In genomic region chr2:226777611-226778010, GRCh38 we compare ENCODE assay signal across 18 cellular contexts. TPM values are rescaled to one million over a fixed set of nuclear protein-coding genes. Genes with fewer than 3 reads are reported as not detected.
DNase-seq lines count a peak whose midpoint lies in the region; ATAC-seq, FAIRE-seq and TF ChIP-seq lines count a peak whose summit lies in the region.
"Had no signal": no experiment of that assay in that cellular context is flagged by ENCODE, and none has a peak within 500 bp of the region (broad histone marks: within the 10 kb centered on the region; RNA-seq: fewer than 3 reads in every experiment).

No MANE protein-coding gene starts in this region.

- H3K27me3 ChIP-seq in BLaER1 (no peaks in the 10 kb centered on the region), H9 (ENCODE audit: insufficient read depth, low read length) (no peaks in the 10 kb centered on the region), H1 (replicated peaks in 1 of 4; ENCODE audit: control insufficient read depth in 3 of 4, extremely low read depth in 1 of 4, insufficient read depth in 3 of 4, low read length in 3 of 4) (no peaks in the 10 kb centered on the region)

- H4K20me1 ChIP-seq in BLaER1: no peaks in the 10 kb centered on the region
- H4K20me1 ChIP-seq in H9 (ENCODE audit: control insufficient read depth, insufficient read depth, insufficient read length): no peaks in the 10 kb centered on the region
- peaks cover 0 to 1% of the 10 kb centered on the region in 2 experiments for H4K20me1 ChIP-seq in H1 (replicated peaks in 1 of 2; ENCODE audit: control insufficient read depth in 1 of 2, insufficient read depth in 2 of 2, low read length in 2 of 2)

- TF ChIP-seq RAD21 in H1 (IDR thresholded peaks at IDR 0.05 in 1 of 2, conservative IDR thresholded peaks at IDR 0.05 in 1 of 2; ENCODE audit: low read depth in 2 of 2, low read length in 2 of 2): no peak

- H2BK5ac ChIP-seq in H9 (ENCODE audit: insufficient read length, low read length): no peak overlapping the region
- no peak overlapping the region for H2BK5ac ChIP-seq in H1 (ENCODE audit: low read depth, low read length)

- H2BK20ac ChIP-seq in H9 (ENCODE audit: low read depth, low read length, poor library complexity, severe bottlenecking): no peak overlapping the region
- H2BK20ac ChIP-seq in H1 (ENCODE audit: low read length): no peak overlapping the region

- no peak overlapping the region for H4K8ac ChIP-seq in H9 (replicated peaks; ENCODE audit: insufficient read length, low read depth, low read length)
- no peak overlapping the region for H4K8ac ChIP-seq in H1 (ENCODE audit: extremely low read depth, insufficient read depth, low read length)

- peaks cover 54% of the 10 kb centered on the region for H3K4me1 ChIP-seq in BLaER1
- H3K4me1 ChIP-seq in H9 (ENCODE audit: insufficient read depth, low read length): no peaks in the 10 kb centered on the region; the same call in 1 of the 2 replicates
- H3K4me1 ChIP-seq in H1 (replicated peaks in 1 of 4; ENCODE audit: control insufficient read depth in 3 of 4, insufficient read depth in 4 of 4, low read length in 3 of 4): peaks cover 1 to 9% (median 6%) of the 10 kb centered on the region in 4 experiments; a peak in 5 of 7 replicates

- no peak overlapping the region for H3K9ac ChIP-seq in BLaER1
- H3K9ac ChIP-seq in H9 (ENCODE audit: extremely low read depth, insufficient read length, low read length): no peak overlapping the region
- no peak overlapping the region for H3K9ac ChIP-seq in H1 (replicated peaks in 1 of 4; ENCODE audit: extremely low read depth in 1 of 4, low read depth in 3 of 4, low read length in 3 of 4)
- H3K9ac ChIP-seq: GM23248 had no signal

- FAIRE-seq in H1 (lab: Jason Lieb, UNC): no peak
- FAIRE-seq: A549, GM12892, GM18507 had no signal

- H3K4ac ChIP-seq in H9 (ENCODE audit: low read depth, low read length): no peak overlapping the region
- H3K4ac ChIP-seq in H1 (replicated peaks; ENCODE audit: insufficient read length, low read depth, low read length): no peak overlapping the region

- TF ChIP-seq POLR2A in H1 (IDR thresholded peaks at IDR 0.05; ENCODE audit: control extremely low read depth in 1 of 2, low read depth in 2 of 2, low read length in 2 of 2): no peak

- H3K36me3 Mint-ChIP-seq in H9 (ENCODE audit: insufficient read depth in 1 of 3, low read depth in 3 of 3) (peaks cover 28 to 38% (median 29%) of the 10 kb centered on the region in 3 experiments), mesothelial cell of epicardium (peaks cover 50% of the 10 kb centered on the region), endothelial cell (ENCODE audit: low read depth, unreplicated experiment) (peaks cover 4% of the 10 kb centered on the region)
- H3K36me3 Mint-ChIP-seq: CD4-positive, CD25-positive, alpha-beta regulatory T cell had no signal

- WGBS in H9 (ENCODE audit: extremely low coverage, insufficient read length, low lambda C conversion rate): no CpG with 5 or more reads among the region's 4 CpGs
- 66% methylated on average over 4 of the region's 4 CpGs; no CpG with 5 or more reads in 1 of the 2 experiments for WGBS in H1 (ENCODE audit: extremely low coverage in 1 of 2, insufficient coverage in 1 of 2, insufficient read length in 1 of 2, insufficient replicate concordance in 2 of 2, low coverage in 1 of 2, low lambda C conversion rate in 2 of 2, missing lambda C conversion rate in 1 of 2), 2 experiments

- H2AFZ ChIP-seq in H9 (ENCODE audit: low read length) (no peak overlapping the region), H1 (ENCODE audit: low read length) (no peak overlapping the region)
- H2AFZ ChIP-seq: GM23248 had no signal

- no peak overlapping the region for H2BK15ac ChIP-seq in H9 (ENCODE audit: low read depth, low read length)
- no peak overlapping the region for H2BK15ac ChIP-seq in H1 (ENCODE audit: low read length)

- H3K27ac ChIP-seq in BLaER1 (no peak overlapping the region), H9 (ENCODE audit: insufficient read length, low read depth, low read length) (no peak overlapping the region), H1 (ENCODE audit: low read depth, low read length) (no peak overlapping the region)
- H3K27ac ChIP-seq: 22Rv1, A549, GM23248 had no signal

- H4K5ac ChIP-seq in H9 (ENCODE audit: insufficient read length, low read depth, low read length) (no peak overlapping the region), H1 (ENCODE audit: insufficient read length, low read depth, low read length) (no peak overlapping the region)

- H4K91ac ChIP-seq in H9 (ENCODE audit: insufficient read length, low read depth, low read length) (no peak overlapping the region), H1 (replicated peaks; ENCODE audit: insufficient read length, low read length) (no peak overlapping the region)

- H3K79me2 ChIP-seq in H9 (ENCODE audit: insufficient read depth, low read length) (no peaks in the 10 kb centered on the region), H1 (ENCODE audit: control insufficient read depth in 1 of 2, insufficient read depth in 2 of 2, low read length in 2 of 2) (peaks cover 0 to 41% of the 10 kb centered on the region in 2 experiments; a peak in 2 of 4 replicates)

- H3K36me3 ChIP-seq in BLaER1 (peaks cover 18% of the 10 kb centered on the region), H1 (ENCODE audit: control insufficient read depth in 2 of 4, insufficient read depth in 4 of 4, low read length in 3 of 4) (peaks cover 0 to 8% (median 3%) of the 10 kb centered on the region in 4 experiments; a peak in 1 of 8 replicates)

- ATAC-seq in HG02938 (IDR thresholded peaks at IDR 0.05; ENCODE audit: unreplicated experiment): no peak
- ATAC-seq: A549 had no signal

- H3K79me1 ChIP-seq in H9 (ENCODE audit: insufficient read depth, low read depth, low read length, poor library complexity, severe bottlenecking) (no peaks in the 10 kb centered on the region), H1 (ENCODE audit: low read depth, low read length) (no peaks in the 10 kb centered on the region)

- DNase-seq in H9: no peak
- DNase-seq in H1 (ENCODE audit: low read depth in 1 of 2, low spot score in 2 of 2): no peak
- DNase-seq in mesothelial cell of epicardium (ENCODE audit: low spot score in 2 of 2, unreplicated experiment in 2 of 2): no peak
- DNase-seq in endothelial cell (ENCODE audit: low spot score): no peak
- no peak for DNase-seq in T1000 (lab: John Stamatoyannopoulos, UW)
- no peak for DNase-seq in OCI-M1 (lab: John Stamatoyannopoulos, UW)
- DNase-seq: AML-193; Caco-2; CD4-positive, CD25-positive, alpha-beta regulatory T cell; GDM1; GM23248; H7 had no signal

- H3K14ac ChIP-seq in H9 (ENCODE audit: insufficient read depth, low read length) (no peak overlapping the region), H1 (ENCODE audit: insufficient read length) (no peak overlapping the region)

- H3T11ph ChIP-seq in H9 (ENCODE audit: low read length): no peak overlapping the region

- no peak overlapping the region for H3K56ac ChIP-seq in H9 (ENCODE audit: insufficient read length, low read depth, low read length)
- H3K56ac ChIP-seq in H1 (replicated peaks; ENCODE audit: insufficient read length, low read depth, low read length): no peak overlapping the region

- POLR2A ChIA-PET in H1 (lab: Charles Lee; ENCODE audit: partially characterized antibody): no interaction called here

- peak overlapping the region; percentile 45 to 88 (median 64); a peak in 5 of 7 replicates for H3K27ac Mint-ChIP-seq in H9
- peak overlapping the region; percentile 1 for H3K27ac Mint-ChIP-seq in mesothelial cell of epicardium
- H3K27ac Mint-ChIP-seq in endothelial cell (ENCODE audit: unreplicated experiment): no peak overlapping the region
- H3K27ac Mint-ChIP-seq: CD4-positive, CD25-positive, alpha-beta regulatory T cell had no signal

- no peak for TF ChIP-seq EP300 in H1 (IDR thresholded peaks at IDR 0.05; ENCODE audit: borderline replicate concordance in 1 of 2, low read depth in 2 of 2, low read length in 2 of 2)

- H3K4me3 ChIP-seq in BLaER1: no peak overlapping the region
- H3K4me3 ChIP-seq in H1 (ENCODE audit: extremely low read depth in 1 of 4, insufficient read depth in 2 of 4, low read depth in 3 of 4, low read length in 4 of 4): no peak overlapping the region
- H3K4me3 ChIP-seq: A549, GM23248 had no signal

- H3K4me1 Mint-ChIP-seq in H9: peaks cover 30 to 39% of the 10 kb centered on the region in 2 experiments
- H3K4me1 Mint-ChIP-seq in mesothelial cell of epicardium: peaks cover 47% of the 10 kb centered on the region
- H3K4me1 Mint-ChIP-seq in endothelial cell (ENCODE audit: unreplicated experiment): peaks cover 10% of the 10 kb centered on the region

- TF ChIP-seq CTCF in H9 (conservative IDR thresholded peaks at IDR 0.05): no peak
- no peak for TF ChIP-seq CTCF in H1 (IDR thresholded peaks at IDR 0.05; ENCODE audit: control extremely low read depth in 1 of 3, insufficient read depth in 1 of 3, low read depth in 1 of 3, low read length in 3 of 3)
- TF ChIP-seq CTCF in mesothelial cell of epicardium (IDR thresholded peaks at IDR 0.05; ENCODE audit: unreplicated experiment): no peak
- TF ChIP-seq CTCF in endothelial cell (IDR thresholded peaks at IDR 0.05; ENCODE audit: unreplicated experiment): no peak

- H3K27me3 Mint-ChIP-seq in H9 (ENCODE audit: low read depth) (no peaks in the 10 kb centered on the region), mesothelial cell of epicardium (ENCODE audit: low read depth) (no peaks in the 10 kb centered on the region), endothelial cell (ENCODE audit: unreplicated experiment) (no peaks in the 10 kb centered on the region)

- H3K23me2 ChIP-seq in H9 (ENCODE audit: insufficient read length, low read depth, low read length, poor library complexity, severe bottlenecking) (no peaks in the 10 kb centered on the region), H1 (ENCODE audit: low read depth, low read length) (peaks cover 2% of the 10 kb centered on the region; the same call in 1 of the 2 replicates)

- H3K4me3 Mint-ChIP-seq in H9: no peak overlapping the region
- no peak overlapping the region for H3K4me3 Mint-ChIP-seq in mesothelial cell of epicardium
- H3K4me3 Mint-ChIP-seq in endothelial cell (ENCODE audit: unreplicated experiment): no peak overlapping the region
- H3K4me3 Mint-ChIP-seq: CD4-positive, CD25-positive, alpha-beta regulatory T cell had no signal

- CTCF ChIA-PET in H1 (lab: Charles Lee; ENCODE audit: partially characterized antibody): interaction anchor here (0.8 kb wide), 1 partner anchor 25 kb away, joined by 4 read pairs; no protein-coding TSS in a partner anchor

- H2AK5ac ChIP-seq in H9 (ENCODE audit: insufficient read length, low read length): no peak overlapping the region
- H2AK5ac ChIP-seq in H1 (ENCODE audit: low read depth, low read length): no peak overlapping the region

- H3K9me3 ChIP-seq in BLaER1 (peaks cover 46% of the 10 kb centered on the region), H9 (ENCODE audit: control insufficient read depth, low read depth, low read length) (no peaks in the 10 kb centered on the region), H1 (ENCODE audit: insufficient read depth in 2 of 2, low read depth in 1 of 2, low read length in 1 of 2) (0 out of 4 replicates have a peak, but pooled peaks cover 0 to 8% of the 10 kb centered on the region in 2 experiments)

- H3K4me2 ChIP-seq in BLaER1 (peak overlapping the region; percentile 31), H9 (ENCODE audit: insufficient read depth, insufficient read length, low read length) (no peak overlapping the region), H1 (ENCODE audit: insufficient read depth in 1 of 2, low read depth in 2 of 2, low read length in 2 of 2) (no peak overlapping the region; a peak in 1 of 4 replicates)
- H3K4me2 ChIP-seq: A549 had no signal

- no peak overlapping the region for H2BK120ac ChIP-seq in H9 (ENCODE audit: low read depth, low read length, poor library complexity, severe bottlenecking)
- no peak overlapping the region for H2BK120ac ChIP-seq in H1 (replicated peaks; ENCODE audit: low read depth, low read length)

- H3K23ac ChIP-seq in H9 (ENCODE audit: insufficient read length, low read depth, low read length): no peak overlapping the region
- H3K23ac ChIP-seq in H1 (ENCODE audit: insufficient read length): no peak overlapping the region

- H3K18ac ChIP-seq in H9 (ENCODE audit: insufficient read length, low read depth, low read length) (no peak overlapping the region), H1 (ENCODE audit: extremely low read depth, low read length) (no peak overlapping the region)

- H3K9me3 Mint-ChIP-seq in H9: peaks cover 11 to 22% of the 10 kb centered on the region in 2 experiments; a peak in 4 of 5 replicates
- H3K9me3 Mint-ChIP-seq in mesothelial cell of epicardium: peaks cover 28% of the 10 kb centered on the region
- H3K9me3 Mint-ChIP-seq in endothelial cell (ENCODE audit: unreplicated experiment): no peaks in the 10 kb centered on the region

- no peak overlapping the region for H2BK12ac ChIP-seq in H9 (ENCODE audit: insufficient read length, low read depth, low read length)
- H2BK12ac ChIP-seq in H1 (ENCODE audit: low read depth, low read length): no peak overlapping the region

RNA-seq across cellular contexts. Expression of gene IRS1, which starts 22.0 kb away (rescaled TPM):
- 15.0 and 16.3 TPM in 2 replicates for total RNA-seq in H9 (2021)
- 24.9 and 26.9 TPM in 2 replicates for total RNA-seq in H1 (2021; fragmentation: NEBNext Ultra II Directional; extraction: Animal tissue kit (Norgen Biotek cat#: 25700))
- 9.1 and 12.0 TPM in 2 replicates for polyA plus RNA-seq in H1 (2011; rRNA removed)
- polyA plus RNA-seq in H1 (2011; cell fraction: cytosol; rRNA removed): 8.5 TPM
- 11.8 TPM for polyA plus RNA-seq in H1 (2011; cell fraction: nucleus; rRNA removed)
- polyA plus RNA-seq in H1 (2012, experiment 1 of 2): 8.8 to 10.8 TPM (median 9.7 TPM) in 4 replicates
- polyA plus RNA-seq in H1 (2012, experiment 2 of 2): 3.6 TPM
- polyA plus RNA-seq in H1 (2013, experiment 1 of 2): 7.5 TPM
- polyA plus RNA-seq in H1 (2013, experiment 2 of 2): 7.9 TPM
- 11.3 and 13.1 TPM in 2 replicates for polyA minus RNA-seq in H1 (2011; rRNA and poly(A)+ RNA removed)
- 14.8 TPM for polyA minus RNA-seq in H1 (2011; cell fraction: cytosol; rRNA and poly(A)+ RNA removed)
- polyA minus RNA-seq in H1 (2011; cell fraction: nucleus; rRNA and poly(A)+ RNA removed): 29.4 TPM
- total RNA-seq in mesothelial cell of epicardium: 57.9 to 66.2 TPM (median 64.2 TPM) in 3 replicates
- total RNA-seq in endothelial cell (ENCODE audit: unreplicated experiment): 0.72 TPM

RNA-seq across cellular contexts. Expression of gene RHBDD1, which starts 58.2 kb away (rescaled TPM):
- total RNA-seq in H9 (2021): 23.0 and 24.9 TPM in 2 replicates
- total RNA-seq in H1 (2021; fragmentation: NEBNext Ultra II Directional; extraction: Animal tissue kit (Norgen Biotek cat#: 25700)): 20.3 and 23.1 TPM in 2 replicates
- 9.4 and 10.5 TPM in 2 replicates for polyA plus RNA-seq in H1 (2011; rRNA removed)
- 9.8 TPM for polyA plus RNA-seq in H1 (2011; cell fraction: cytosol; rRNA removed)
- 12.9 TPM for polyA plus RNA-seq in H1 (2011; cell fraction: nucleus; rRNA removed)
- 10.3 to 14.6 TPM (median 12.9 TPM) in 4 replicates for polyA plus RNA-seq in H1 (2012, experiment 1 of 2)
- polyA plus RNA-seq in H1 (2012, experiment 2 of 2): 1.2 TPM
- 16.4 TPM for polyA plus RNA-seq in H1 (2013, experiment 1 of 2)
- 18.1 TPM for polyA plus RNA-seq in H1 (2013, experiment 2 of 2)
- 72.8 and 74.6 TPM in 2 replicates for polyA minus RNA-seq in H1 (2011; rRNA and poly(A)+ RNA removed)
- 14.8 TPM for polyA minus RNA-seq in H1 (2011; cell fraction: cytosol; rRNA and poly(A)+ RNA removed)
- 66.7 TPM for polyA minus RNA-seq in H1 (2011; cell fraction: nucleus; rRNA and poly(A)+ RNA removed)
- total RNA-seq in mesothelial cell of epicardium: 33.1 to 42.2 TPM (median 40.9 TPM) in 3 replicates
- total RNA-seq in endothelial cell (ENCODE audit: unreplicated experiment): 21.9 TPM
